Comparison of ENCODE assay signal across 25 cellular contexts in the genomic region with DNA sequence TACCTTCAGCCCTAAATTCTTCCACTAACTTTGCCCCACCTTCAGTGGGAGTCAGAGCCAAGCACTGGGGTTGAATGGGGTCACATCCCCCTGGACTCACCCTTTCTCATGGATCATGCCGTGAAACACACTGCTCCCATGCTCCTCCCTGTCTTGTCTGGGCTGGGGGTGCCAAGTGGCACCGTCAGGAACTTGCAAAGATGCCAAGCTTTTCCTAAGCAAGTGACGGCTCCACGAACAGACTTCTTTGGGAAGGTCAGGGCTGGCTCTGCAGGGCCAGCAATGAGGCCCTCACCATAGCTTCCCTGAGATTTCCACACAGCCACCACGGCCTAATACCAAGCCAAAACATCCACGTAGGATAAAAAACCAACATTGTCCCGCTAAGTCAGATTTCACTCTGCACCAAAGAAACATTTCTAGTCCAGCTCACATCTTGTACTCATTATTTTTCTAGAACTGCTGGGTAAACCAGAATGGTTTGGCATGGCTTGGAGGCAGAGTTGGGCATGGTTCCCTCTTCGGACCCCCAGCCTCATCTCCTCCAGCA.
"Had no signal": no experiment of that assay in that cellular context is flagged by ENCODE, and none has a peak within 500 bp of the region (broad histone marks: within the 10 kb centered on the region; RNA-seq: fewer than 3 reads in every experiment).

No MANE protein-coding gene starts in this region.

- H3K27me3 Mint-ChIP-seq: activated naive CD8-positive, alpha-beta T cell treated with anti-CD3 and anti-CD28 coated beads, Interleukin-2, amount 50 U/mL, for 24 hours had no signal

- H3K27me3 ChIP-seq: ascending aorta, body of pancreas, MG63, Peyer's patch had no signal

- H3K4me3 Mint-ChIP-seq: activated CD8-positive, alpha-beta T cell treated with anti-CD3 and anti-CD28 coated beads, Interleukin-2, amount 10 ng/mL, durations not matched to agents 7 days and 5 days; activated naive CD8-positive, alpha-beta T cell treated with anti-CD3 and anti-CD28 coated beads, Interleukin-2, amount 50 U/mL, for 24 hours; activated T-cell treated with anti-CD3 and anti-CD28 coated beads, Interleukin-2, amount 50 U/mL, for 4 hours; T-helper 1 cell treated with Interleukin-12 subunit alpha and Interleukin-12 subunit beta and Interleukin-4 antibody, amounts not matched to agents 30 μg/mL and 1 μg/mL, for 36 hours had no signal

- H3K9me3 Mint-ChIP-seq: activated naive CD4-positive, alpha-beta T cell treated with anti-CD3 and anti-CD28 coated beads, Interleukin-2, amount 50 U/mL, for 72 hours; activated naive CD8-positive, alpha-beta T cell treated with anti-CD3 and anti-CD28 coated beads, Interleukin-2, amount 50 U/mL, for 24 hours; activated T-cell treated with anti-CD3 and anti-CD28 coated beads, Interleukin-2, amount 50 U/mL, for 4 hours; T-helper 1 cell treated with Interleukin-12 subunit alpha and Interleukin-12 subunit beta and Interleukin-4 antibody, amounts not matched to agents 30 μg/mL and 1 μg/mL, for 36 hours had no signal

- FAIRE-seq: bronchial epithelial cell had no signal

- H3K36me3 ChIP-seq: ascending aorta, MG63, Peyer's patch had no signal

- H3K4me1 ChIP-seq: body of pancreas, Peyer's patch had no signal

- H3K9me3 ChIP-seq: ascending aorta, body of pancreas, MG63, Peyer's patch had no signal

- ATAC-seq: activated CD8-positive, alpha-beta T cell treated with anti-CD3 and anti-CD28 coated beads, Interleukin-2, amount 10 ng/mL, durations not matched to agents 7 days and 5 days; activated naive CD4-positive, alpha-beta T cell treated with anti-CD3 and anti-CD28 coated beads, Interleukin-2, amount 50 U/mL, for 72 hours; activated naive CD8-positive, alpha-beta T cell treated with anti-CD3 and anti-CD28 coated beads, Interleukin-2, amount 50 U/mL, for 24 hours; body of pancreas had no signal

- H3K4me3 ChIP-seq: ascending aorta, body of pancreas, MG63, Peyer's patch had no signal

- H3K36me3 Mint-ChIP-seq: activated naive CD4-positive, alpha-beta T cell treated with anti-CD3 and anti-CD28 coated beads, Interleukin-2, amount 50 U/mL, for 72 hours had no signal

- DNase-seq: activated CD4-positive, alpha-beta T cell treated with anti-CD3 and anti-CD28 coated beads for 48 hours; activated CD4-positive, alpha-beta T cell treated with anti-CD3 and anti-CD28 coated beads, Interleukin-2, amount 50 U/mL, for 4 hours; activated CD4-positive, CD25-positive, alpha-beta regulatory T cell treated with anti-CD3 and anti-CD28 coated beads, Interleukin-2, amount 50 U/mL, for 72 hours; activated CD8-positive, alpha-beta T cell treated with anti-CD3 and anti-CD28 coated beads, Interleukin-2, amount 10 ng/mL, durations not matched to agents 7 days and 5 days; activated effector memory CD4-positive, alpha-beta T cell treated with anti-CD3 and anti-CD28 coated beads, Interleukin-2, amount 50 U/mL, for 16 hours; activated naive CD4-positive, alpha-beta T cell treated with Interleukin-2 at 50 U/mL for 16 hours; activated naive CD8-positive, alpha-beta T cell treated with anti-CD3 and anti-CD28 coated beads, Interleukin-2, amount 50 U/mL, for 24 hours; activated T-cell treated with anti-CD3 and anti-CD28 coated beads, Interleukin-2, amount 50 U/mL, for 4 hours; amniotic stem cell; body of pancreas; MG63; MV-4-11; NCI-H1092 treated with DMSO at 0.1 percent for 48 hours; NCI-H1417 treated with DMSO at 0.1 percent for 48 hours; NCI-H187; NCI-H2081; NCI-H510A treated with DMSO at 0.1 percent for 48 hours; NCI-H69; NK-92 treated with Interleukin-12 subunit alpha and Interleukin-12 subunit beta, amount 100 ng/mL, for 24 hours; Peyer's patch; SHP77 treated with DMSO at 0.1 percent for 48 hours had no signal

- H3K27ac ChIP-seq: ascending aorta, body of pancreas, Peyer's patch had no signal

- H3K27ac Mint-ChIP-seq: activated CD8-positive, alpha-beta T cell treated with anti-CD3 and anti-CD28 coated beads, Interleukin-2, amount 10 ng/mL, durations not matched to agents 7 days and 5 days; activated naive CD4-positive, alpha-beta T cell treated with anti-CD3 and anti-CD28 coated beads, Interleukin-2, amount 50 U/mL, for 72 hours; activated naive CD8-positive, alpha-beta T cell treated with anti-CD3 and anti-CD28 coated beads, Interleukin-2, amount 50 U/mL, for 24 hours; T-helper 1 cell treated with Interleukin-12 subunit alpha and Interleukin-12 subunit beta and Interleukin-4 antibody, amounts not matched to agents 30 μg/mL and 1 μg/mL, for 36 hours had no signal
